In the genomic region with DNA sequence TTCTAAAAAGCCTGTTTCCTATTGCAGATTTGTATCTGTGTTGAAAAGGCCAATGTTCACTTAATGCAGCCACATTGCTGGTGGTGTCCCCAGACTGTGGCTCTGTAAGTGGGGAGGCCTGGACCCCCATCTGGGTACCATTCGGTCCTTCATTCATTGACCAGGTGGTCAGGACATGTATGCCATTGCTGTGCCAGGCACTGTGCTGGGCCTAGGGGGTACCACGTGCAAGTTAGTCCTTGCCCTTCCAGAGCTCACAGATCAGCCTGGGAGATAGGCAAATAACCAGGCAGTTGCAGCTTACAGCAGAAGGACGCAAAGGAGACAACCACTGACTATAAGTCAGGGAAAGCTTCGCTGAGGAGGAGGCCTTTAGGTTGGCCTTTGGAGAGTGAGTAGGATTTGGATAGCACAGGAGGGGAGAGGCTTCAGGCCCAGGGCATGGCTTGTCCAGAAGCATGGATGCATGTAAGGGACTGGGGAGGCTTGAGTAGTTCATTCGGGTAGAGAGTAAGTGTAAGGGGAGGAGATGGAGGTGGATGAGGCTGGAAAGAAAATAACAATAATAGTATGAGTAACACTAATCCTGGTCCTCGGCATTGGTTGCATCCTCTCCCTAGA, we compare ENCODE assay signal across 19 cellular contexts. TPM values are rescaled to one million over a fixed set of nuclear protein-coding genes. Genes with fewer than 3 reads are reported as not detected.
A peak's percentile ranks its signal among the peaks of the same experiment; 100 is the strongest.
DNase-seq lines count a peak whose midpoint lies in the region; ATAC-seq and TF ChIP-seq lines count a peak whose summit lies in the region.
"Had no signal": no experiment of that assay in that cellular context is flagged by ENCODE, and none has a peak within 500 bp of the region (broad histone marks: within the 10 kb centered on the region; RNA-seq: fewer than 3 reads in every experiment).

No MANE protein-coding gene starts in this region.

- H3K36me3 ChIP-seq in vagina = no peaks in the 10 kb centered on the region
- H3K36me3 ChIP-seq: HAP-1 had no signal

- peak; percentile 42 for DNase-seq in activated CD8-positive, alpha-beta memory T cell treated with anti-CD3 and anti-CD28 coated beads for 24 hours
- no peak for DNase-seq in activated CD8-positive, alpha-beta memory T cell treated with anti-CD3 and anti-CD28 coated beads, Interleukin-2, amount 50 U/mL, for 4 hours
- DNase-seq in effector memory CD8-positive, alpha-beta T cell = no peak
- DNase-seq in vagina (ENCODE audit: extremely low spot score in 2 of 2) = peak; percentile 67 to 76
- DNase-seq in hippocampal formation (lab: John Stamatoyannopoulos, UW) = no peak
- DNase-seq in NK-92 (lab: John Stamatoyannopoulos, UW; ENCODE audit: unreplicated experiment) = no peak
- DNase-seq: Caco-2; CD4-positive, alpha-beta T cell; IMR-90; NCI-H1048; NCI-H1436 treated with DMSO at 0.1 percent for 48 hours; NCI-H2029 treated with DMSO at 0.1 percent for 48 hours; NCI-H446 treated with DMSO at 0.1 percent for 48 hours; NCI-H748 treated with DMSO at 0.1 percent for 48 hours; OCI-M1; Right ventricle myocardium superior had no signal

- no peaks in the 10 kb centered on the region for H3K9me3 ChIP-seq in vagina
- H3K9me3 ChIP-seq: Caco-2, HAP-1 had no signal

- no peak overlapping the region for H3K4me3 Mint-ChIP-seq in effector memory CD8-positive, alpha-beta T cell
- no peak overlapping the region for H3K4me3 Mint-ChIP-seq in nephron
- H3K4me3 Mint-ChIP-seq: CD4-positive, alpha-beta T cell had no signal

- no peaks in the 10 kb centered on the region for H3K27me3 Mint-ChIP-seq in effector memory CD8-positive, alpha-beta T cell
- no peaks in the 10 kb centered on the region for H3K27me3 Mint-ChIP-seq in nephron (ENCODE audit: low read depth)
- H3K27me3 Mint-ChIP-seq: CD4-positive, alpha-beta T cell had no signal

- TF ChIP-seq CTCF in nephron (IDR thresholded peaks at IDR 0.05; ENCODE audit: unreplicated experiment in 3 of 3) = no peak
- no peak for TF ChIP-seq CTCF in vagina (IDR thresholded peaks at IDR 0.05)

- H3K27me3 ChIP-seq in vagina = no peaks in the 10 kb centered on the region

- peaks cover 72% of the 10 kb centered on the region for H3K4me1 ChIP-seq in vagina

- no peak overlapping the region for H3K27ac ChIP-seq in vagina

- H3K4me3 ChIP-seq in vagina = no peak overlapping the region
- H3K4me3 ChIP-seq: HAP-1 had no signal

- peaks cover 6% of the 10 kb centered on the region for H3K36me3 Mint-ChIP-seq in effector memory CD8-positive, alpha-beta T cell (ENCODE audit: insufficient read depth)
- H3K36me3 Mint-ChIP-seq in nephron (ENCODE audit: low read depth) = peaks cover 4% of the 10 kb centered on the region

- intact Hi-C loops in vagina (cut with DNase I) = no loop called here

- TF ChIP-seq POLR2A in vagina (IDR thresholded peaks at IDR 0.05) = no peak

- H3K9me3 Mint-ChIP-seq in effector memory CD8-positive, alpha-beta T cell = no peaks in the 10 kb centered on the region
- no peaks in the 10 kb centered on the region for H3K9me3 Mint-ChIP-seq in nephron
- H3K9me3 Mint-ChIP-seq: CD4-positive, alpha-beta T cell had no signal

- H3K27ac Mint-ChIP-seq in effector memory CD8-positive, alpha-beta T cell = peak overlapping the region; percentile 19 to 21
- peak overlapping the region in 2 of 3 experiments; percentile 29 to 66 for H3K27ac Mint-ChIP-seq in nephron
- H3K27ac Mint-ChIP-seq: CD4-positive, alpha-beta T cell had no signal

- no peak for ATAC-seq in effector memory CD8-positive, alpha-beta T cell (replicated peaks)
- ATAC-seq in HG03097 (IDR thresholded peaks at IDR 0.05; ENCODE audit: low FRiP score, unreplicated experiment) = no peak

- peaks cover 37 to 50% of the 10 kb centered on the region in 2 donors for H3K4me1 Mint-ChIP-seq in effector memory CD8-positive, alpha-beta T cell (ENCODE audit: low read depth in 2 of 2)
- H3K4me1 Mint-ChIP-seq in nephron = peaks cover 55% of the 10 kb centered on the region

RNA-seq across cellular contexts. Expression of gene PRDM11, which starts 5.0 kb away (rescaled TPM):
- total RNA-seq in vagina = 15.2 TPM

Comparison
In these comparisons a context has a peak if more than half of its experiments do, and no peak if none do; other contexts are left out.
1. DNase-seq: peak in activated CD8-positive, alpha-beta memory T cell treated with anti-CD3 and anti-CD28 coated beads for 24 hours (single experiment) and vagina (2 of 2); none in activated CD8-positive, alpha-beta memory T cell treated with anti-CD3 and anti-CD28 coated beads, Interleukin-2, amount 50 U/mL, for 4 hours (single experiment), effector memory CD8-positive, alpha-beta T cell (0 of 3), hippocampal formation (0 of 2) and NK-92 (single experiment).